8 cellular contexts compared by ENCODE assay signal in genomic region chr14:55130194-55130550, GRCh38. TPM values are rescaled to one million over a fixed set of nuclear protein-coding genes. Genes with fewer than 3 reads are reported as not detected.
A peak's percentile ranks its signal among the peaks of the same experiment; 100 is the strongest.
DNase-seq lines count a peak whose midpoint lies in the region; ATAC-seq and TF ChIP-seq lines count a peak whose summit lies in the region.

No MANE protein-coding gene starts in this region.

- no peaks in the 10 kb centered on the region for H3K9me3 ChIP-seq in A673 (ENCODE audit: low read depth, low read length, poor library complexity, severe bottlenecking)
- no peaks in the 10 kb centered on the region for H3K9me3 ChIP-seq in mesodermal cell (ENCODE audit: control insufficient read depth, low read length)

- TSS peak; percentile 18 for BruUV-seq in A673 (replicated peaks; lab: Mats Ljungman, UMichigan)

- intact Hi-C loops in A673 (cut with micrococcal nuclease; ENCODE audit: unreplicated experiment) = no loop called here

- no peak for DNase-seq in A673 (ENCODE audit: low spot score)
- no peak for DNase-seq in HL-60 (ENCODE audit: low read depth in 1 of 2, low spot score in 1 of 2)
- peak in 1 of 2 donors; percentile 64 for DNase-seq in cardiac fibroblast (ENCODE audit: low read depth in 2 of 2)
- DNase-seq in NCI-H2029 (lab: John Stamatoyannopoulos, UW) = no peak
- DNase-seq in NCI-H345 treated with DMSO at 0.1 percent for 48 hours (lab: John Stamatoyannopoulos, UW; ENCODE audit: unreplicated experiment) = no peak

- POLR2A ChIA-PET in A673 (lab: Charles Lee; ENCODE audit: low non-redundant PET) = no interaction called here

- H3K4me3 ChIP-seq in A673 (ENCODE audit: low read depth, low read length, poor library complexity, severe bottlenecking) (peak overlapping the region; percentile 53), HL-60 (replicated peaks; ENCODE audit: insufficient read depth, low read length) (peak overlapping the region; percentile 52; the same call in 1 of the 2 replicates), cardiac fibroblast (replicated peaks in 1 of 2; ENCODE audit: low read depth in 2 of 2, low read length in 2 of 2) (peak overlapping the region; percentile 73 to 86), mesodermal cell (ENCODE audit: extremely low read depth, insufficient read depth, low read length, poor library complexity, severe bottlenecking) (peak overlapping the region; percentile 50)

- H3K27me3 ChIP-seq in A673 (replicated peaks; ENCODE audit: insufficient read depth, low read depth, low read length, poor library complexity) (no peaks in the 10 kb centered on the region), HL-60 (ENCODE audit: insufficient read depth, poor library complexity, severe bottlenecking) (peaks cover 9% of the 10 kb centered on the region)

- H3K27ac ChIP-seq in A673 (ENCODE audit: low read depth, low read length, poor library complexity, severe bottlenecking) (no peak overlapping the region), HL-60 (replicated peaks) (no peak overlapping the region), mesodermal cell (ENCODE audit: low read depth, low read length, severe bottlenecking) (no peak overlapping the region)

- TF ChIP-seq CTCF in A673 (conservative IDR thresholded peaks at IDR 0.05; ENCODE audit: low read depth, low read length) (no peak), HL-60 (IDR thresholded peaks at IDR 0.05; ENCODE audit: insufficient read depth, low read length) (no peak), cardiac fibroblast (IDR thresholded peaks at IDR 0.05; ENCODE audit: low read depth, low read length) (no peak)

- ATAC-seq in HG02678 (IDR thresholded peaks at IDR 0.05; ENCODE audit: unreplicated experiment) (no peak), GM18502 (IDR thresholded peaks at IDR 0.05; ENCODE audit: poor library complexity, unreplicated experiment) (no peak)

- WGBS in mesodermal cell (ENCODE audit: insufficient coverage in 2 of 2), 2 experiments = 62 to 67% methylated on average over 7 to 9 of the region's 10 CpGs

- CTCF ChIA-PET in A673 (lab: Charles Lee) = no interaction called here

- H3K36me3 ChIP-seq in A673 (ENCODE audit: insufficient read depth, low read length, poor library complexity, severe bottlenecking) = no peaks in the 10 kb centered on the region
- no peaks in the 10 kb centered on the region for H3K36me3 ChIP-seq in mesodermal cell (ENCODE audit: control insufficient read depth, insufficient read depth, low read length)

- H3K4me1 ChIP-seq in A673 (ENCODE audit: insufficient read depth, low read length, poor library complexity, severe bottlenecking) (peaks cover 7% of the 10 kb centered on the region), mesodermal cell (ENCODE audit: control insufficient read depth, insufficient read depth, low read length, poor library complexity, severe bottlenecking) (peaks cover 4% of the 10 kb centered on the region)

RNA-seq across cellular contexts. Expression of gene LGALS3, which starts 1.1 kb away (rescaled TPM):
- total RNA-seq in A673 (2021) = 11.0 and 13.3 TPM in 2 replicates
- 17.4 TPM for polyA plus RNA-seq in mesodermal cell (2013, experiment 1 of 2)
- polyA plus RNA-seq in mesodermal cell (2013, experiment 2 of 2) = 15.1 TPM
